In the genomic region with DNA sequence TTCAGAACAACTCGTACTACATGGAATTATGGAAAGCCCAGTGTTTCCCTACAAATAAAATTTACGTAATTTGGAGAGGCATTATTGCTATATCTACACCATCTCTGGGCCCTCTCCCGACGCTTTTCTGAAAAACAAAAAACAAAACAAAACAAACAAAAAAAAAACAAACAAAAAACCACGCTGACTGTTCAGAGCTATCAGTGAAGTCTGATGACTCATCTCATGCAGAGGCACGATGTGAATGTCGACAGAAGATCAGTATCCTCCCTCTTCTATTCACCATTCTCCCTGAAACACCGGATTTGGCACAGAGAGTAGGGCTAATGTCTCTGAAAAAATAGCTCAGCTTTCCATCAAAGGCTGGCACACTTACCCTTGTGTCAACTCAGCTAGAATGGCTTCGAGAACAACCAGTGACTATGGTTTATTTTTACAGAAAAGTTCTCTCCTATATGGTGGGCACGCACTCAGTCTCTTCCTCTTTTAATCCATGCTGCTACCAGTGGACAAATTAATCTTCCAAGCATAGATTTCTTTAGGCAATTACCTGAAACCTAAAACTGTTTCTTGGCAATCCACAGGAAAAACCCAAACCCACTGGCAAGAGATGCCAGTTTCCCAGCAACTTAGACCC, we compare ENCODE assay signal across 10 cellular contexts. TPM values are rescaled to one million over a fixed set of nuclear protein-coding genes. Genes with fewer than 3 reads are reported as not detected.
A peak's percentile ranks its signal among the peaks of the same experiment; 100 is the strongest.
DNase-seq lines count a peak whose midpoint lies in the region; ATAC-seq, FAIRE-seq and TF ChIP-seq lines count a peak whose summit lies in the region.
"Had no signal": no experiment of that assay in that cellular context is flagged by ENCODE, and none has a peak within 500 bp of the region (broad histone marks: within the 10 kb centered on the region; RNA-seq: fewer than 3 reads in every experiment).

No MANE protein-coding gene starts in this region.

- no peaks in the 10 kb centered on the region for H3K9me3 Mint-ChIP-seq in natural killer cell

- H3K27me3 ChIP-seq in BLaER1 = no peaks in the 10 kb centered on the region
- H3K27me3 ChIP-seq in bronchial epithelial cell (ENCODE audit: control insufficient read depth, insufficient read depth, low read length) = no peaks in the 10 kb centered on the region

- H4K20me1 ChIP-seq in BLaER1 = peaks cover 40% of the 10 kb centered on the region

- DNase-seq in LoVo (ENCODE audit: low spot score) = peak; percentile 5
- peak; percentile 27 for DNase-seq in bronchial epithelial cell (ENCODE audit: low read depth)
- no peak for DNase-seq in natural killer cell
- no peak for DNase-seq in NAMALWA (ENCODE audit: low spot score)
- DNase-seq in substantia nigra (lab: John Stamatoyannopoulos, UW) = no peak
- no peak for DNase-seq in A172 (ENCODE audit: low spot score)
- DNase-seq: NCI-H2029 had no signal

- peaks cover 59% of the 10 kb centered on the region for H3K4me1 ChIP-seq in BLaER1

- no peak for ATAC-seq in natural killer cell
- ATAC-seq in GM21381 (IDR thresholded peaks at IDR 0.05; ENCODE audit: unreplicated experiment) = no peak

- H3K27ac Mint-ChIP-seq in natural killer cell = peak overlapping the region; percentile 90 to 92

- H3K27me3 Mint-ChIP-seq in natural killer cell (ENCODE audit: low read depth in 2 of 2) = no peaks in the 10 kb centered on the region

- H3K9me3 ChIP-seq in BLaER1 = no peaks in the 10 kb centered on the region

- H3K4me3 Mint-ChIP-seq in natural killer cell = peak overlapping the region; percentile 95

- no peak for TF ChIP-seq CTCF in bronchial epithelial cell (IDR thresholded peaks at IDR 0.05; ENCODE audit: insufficient read depth, low read length, severe bottlenecking)
- no peak for TF ChIP-seq CTCF in natural killer cell (IDR thresholded peaks at IDR 0.05)

- H3K9ac ChIP-seq in BLaER1 = peak overlapping the region; percentile 93

- intact Hi-C loops in natural killer cell (cut with micrococcal nuclease) = loop anchor here (2.0 to 10.0 kb wide), 3 partner anchors 51 to 1947 kb away; a partner anchor contains a TSS

- peak overlapping the region; percentile 91 for H3K4me2 ChIP-seq in BLaER1

- H3K36me3 Mint-ChIP-seq in natural killer cell = no peaks in the 10 kb centered on the region

- peaks cover 54 to 55% of the 10 kb centered on the region in 2 donors for H3K4me1 Mint-ChIP-seq in natural killer cell

- H3K36me3 ChIP-seq in BLaER1 (peaks cover 14% of the 10 kb centered on the region), bronchial epithelial cell (ENCODE audit: control insufficient read depth, insufficient read depth, low read length) (peaks cover 4% of the 10 kb centered on the region)

- peak overlapping the region; percentile 97 for H3K4me3 ChIP-seq in BLaER1
- H3K4me3 ChIP-seq in bronchial epithelial cell (ENCODE audit: low read depth, low read length) = no peak overlapping the region

- H3K27ac ChIP-seq in BLaER1 (no peak overlapping the region), substantia nigra (ENCODE audit: low read depth, low read length, poor library complexity, severe bottlenecking) (no peak overlapping the region)

- no peak for FAIRE-seq in bronchial epithelial cell (lab: Jason Lieb, UNC)
- FAIRE-seq: GM18507 had no signal

RNA-seq across cellular contexts. Expression of a gene that starts 1.5 kb away (rescaled TPM):
- 28.9 and 51.9 TPM in 2 replicates for total RNA-seq in bronchial epithelial cell
- total RNA-seq in natural killer cell = 100 to 1,000 TPM; 126 to 166 (median 139) TPM
- total RNA-seq in A172 (2014; rRNA removed; shearing (Covaris generic)) = 43.2 and 52.3 TPM in 2 replicates

RNA-seq across cellular contexts. Expression of a gene that starts 51.2 kb away (rescaled TPM):
- total RNA-seq in bronchial epithelial cell (14.5 and 15.4 TPM in 2 replicates), natural killer cell (10 to 100 TPM; 33.3 to 41.9 (median 36.6) TPM)
- 27.6 and 30.3 TPM in 2 replicates for total RNA-seq in A172 (2014; rRNA removed; shearing (Covaris generic))

Comparison
In these comparisons a context has a peak if more than half of its experiments do, and no peak if none do; other contexts are left out.
1. DNase-seq: peak in LoVo (single experiment) and bronchial epithelial cell (single experiment); none in natural killer cell (single experiment), NAMALWA (single experiment), substantia nigra (0 of 49) and A172 (single experiment).